In the genomic region with DNA sequence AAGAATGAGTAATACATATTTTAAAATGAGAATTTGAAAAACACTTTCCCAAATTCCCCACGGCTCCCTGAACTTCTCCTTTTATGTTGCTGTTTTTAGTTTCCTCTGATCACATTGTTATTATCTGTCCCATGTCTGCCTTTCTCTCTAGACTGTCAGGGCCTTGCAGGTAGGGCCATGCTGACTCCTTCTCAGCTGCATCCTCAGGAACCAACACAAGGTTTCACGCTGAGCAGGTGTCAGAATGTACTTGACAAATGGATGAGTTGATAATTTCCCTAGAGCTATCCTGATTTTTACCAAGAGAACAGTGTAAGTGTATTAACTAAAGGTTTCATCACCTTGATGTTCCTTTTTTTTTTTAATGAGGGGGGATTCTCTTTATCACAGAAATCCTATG, we compare ENCODE assay signal across 20 cellular contexts.
DNase-seq lines count a peak whose midpoint lies in the region; ATAC-seq, FAIRE-seq and TF ChIP-seq lines count a peak whose summit lies in the region.
"Had no signal": no experiment of that assay in that cellular context is flagged by ENCODE, and none has a peak within 500 bp of the region (broad histone marks: within the 10 kb centered on the region; RNA-seq: fewer than 3 reads in every experiment).

No MANE protein-coding gene starts in this region.

- ATAC-seq in activated T-helper 17 cell treated with anti-CD3 and anti-CD28 coated beads, Interleukin-2, amount 50 U/mL, for 72 hours (replicated peaks): no peak
- no peak for ATAC-seq in naive thymus-derived CD4-positive, alpha-beta T cell

- no peak overlapping the region for H3K4me3 ChIP-seq in naive thymus-derived CD4-positive, alpha-beta T cell (ENCODE audit: low read length)
- H3K4me3 ChIP-seq: lung, sigmoid colon, uterus had no signal

- no peaks in the 10 kb centered on the region for H3K27me3 Mint-ChIP-seq in T-helper 1 cell treated with Interleukin-12 subunit alpha and Interleukin-12 subunit beta and Interleukin-4 antibody, amounts not matched to agents 30 μg/mL and 1 μg/mL, for 36 hours (ENCODE audit: low read depth)
- no peaks in the 10 kb centered on the region for H3K27me3 Mint-ChIP-seq in activated T-helper 17 cell treated with anti-CD3 and anti-CD28 coated beads, Interleukin-2, amount 50 U/mL, for 72 hours
- H3K27me3 Mint-ChIP-seq in naive thymus-derived CD4-positive, alpha-beta T cell: no peaks in the 10 kb centered on the region
- H3K27me3 Mint-ChIP-seq in immature natural killer cell (ENCODE audit: low read depth in 3 of 3): peaks cover 8 to 15% (median 10%) of the 10 kb centered on the region in 3 donors
- H3K27me3 Mint-ChIP-seq: activated CD4-positive, alpha-beta T cell treated with anti-CD3 and anti-CD28 coated beads, Interleukin-2, amount 10 ng/mL, durations not matched to agents 7 days and 5 days had no signal

- peak overlapping the region; percentile 33 for H3K27ac Mint-ChIP-seq in T-helper 1 cell treated with Interleukin-12 subunit alpha and Interleukin-12 subunit beta and Interleukin-4 antibody, amounts not matched to agents 30 μg/mL and 1 μg/mL, for 36 hours
- no peak overlapping the region for H3K27ac Mint-ChIP-seq in activated T-helper 17 cell treated with anti-CD3 and anti-CD28 coated beads, Interleukin-2, amount 50 U/mL, for 72 hours
- H3K27ac Mint-ChIP-seq in naive thymus-derived CD4-positive, alpha-beta T cell: peak overlapping the region in 6 of 9 donors; percentile 10 to 69 (median 43)
- peak overlapping the region in 3 of 6 donors; percentile 3 to 41 (median 38) for H3K27ac Mint-ChIP-seq in immature natural killer cell
- H3K27ac Mint-ChIP-seq: activated CD4-positive, alpha-beta T cell treated with anti-CD3 and anti-CD28 coated beads, Interleukin-2, amount 10 ng/mL, durations not matched to agents 7 days and 5 days; activated T-helper 2 cell treated with anti-CD3 and anti-CD28 coated beads, Interferon-gamma antibody, Interleukin-2, Interleukin-4, amounts not matched to agents 10 μg/mL and 5 μg/mL and 100 μg/mL, durations not matched to agents 14 hours and 24 hours and 36 hours had no signal

- H3K27me3 ChIP-seq in naive thymus-derived CD4-positive, alpha-beta T cell (ENCODE audit: control insufficient read depth in 2 of 2, insufficient read depth in 2 of 2, low read length in 2 of 2): no peaks in the 10 kb centered on the region
- H3K27me3 ChIP-seq: brain microvascular endothelial cell, neutrophil, sigmoid colon, uterus had no signal

- TF ChIP-seq POLR2A in GM12891 (IDR thresholded peaks at IDR 0.05; ENCODE audit: low read depth, low read length): no peak

- peaks cover 16% of the 10 kb centered on the region for H3K36me3 Mint-ChIP-seq in T-helper 1 cell treated with Interleukin-12 subunit alpha and Interleukin-12 subunit beta and Interleukin-4 antibody, amounts not matched to agents 30 μg/mL and 1 μg/mL, for 36 hours (ENCODE audit: low read depth)
- H3K36me3 Mint-ChIP-seq in activated T-helper 17 cell treated with anti-CD3 and anti-CD28 coated beads, Interleukin-2, amount 50 U/mL, for 72 hours (ENCODE audit: low read depth): peaks cover 5% of the 10 kb centered on the region
- peaks cover 0 to 12% (median 6%) of the 10 kb centered on the region in 5 donors for H3K36me3 Mint-ChIP-seq in naive thymus-derived CD4-positive, alpha-beta T cell
- H3K36me3 Mint-ChIP-seq in immature natural killer cell: peaks cover 0 to 9% (median 8%) of the 10 kb centered on the region in 3 donors

- no peaks in the 10 kb centered on the region for H3K9me3 Mint-ChIP-seq in T-helper 1 cell treated with Interleukin-12 subunit alpha and Interleukin-12 subunit beta and Interleukin-4 antibody, amounts not matched to agents 30 μg/mL and 1 μg/mL, for 36 hours
- H3K9me3 Mint-ChIP-seq in activated T-helper 17 cell treated with anti-CD3 and anti-CD28 coated beads, Interleukin-2, amount 50 U/mL, for 72 hours: no peaks in the 10 kb centered on the region
- H3K9me3 Mint-ChIP-seq in naive thymus-derived CD4-positive, alpha-beta T cell: peaks cover 0 to 2% (median 0%) of the 10 kb centered on the region in 11 donors
- H3K9me3 Mint-ChIP-seq in immature natural killer cell: no peaks in the 10 kb centered on the region
- H3K9me3 Mint-ChIP-seq: activated CD4-positive, alpha-beta T cell treated with anti-CD3 and anti-CD28 coated beads, Interleukin-2, amount 10 ng/mL, durations not matched to agents 7 days and 5 days; activated T-helper 2 cell treated with anti-CD3 and anti-CD28 coated beads, Interferon-gamma antibody, Interleukin-2, Interleukin-4, amounts not matched to agents 10 μg/mL and 5 μg/mL and 100 μg/mL, durations not matched to agents 14 hours and 24 hours and 36 hours had no signal

- H3K4me1 Mint-ChIP-seq in T-helper 1 cell treated with Interleukin-12 subunit alpha and Interleukin-12 subunit beta and Interleukin-4 antibody, amounts not matched to agents 30 μg/mL and 1 μg/mL, for 36 hours (ENCODE audit: low read depth): peaks cover 34% of the 10 kb centered on the region
- peaks cover 28% of the 10 kb centered on the region for H3K4me1 Mint-ChIP-seq in activated T-helper 17 cell treated with anti-CD3 and anti-CD28 coated beads, Interleukin-2, amount 50 U/mL, for 72 hours
- H3K4me1 Mint-ChIP-seq in naive thymus-derived CD4-positive, alpha-beta T cell: peaks cover 30 to 67% (median 56%) of the 10 kb centered on the region in 7 donors
- peaks cover 30 to 52% of the 10 kb centered on the region in 2 donors for H3K4me1 Mint-ChIP-seq in immature natural killer cell

- FAIRE-seq in GM12891 (lab: Jason Lieb, UNC): peak; percentile 76
- FAIRE-seq: D721Med had no signal

- DNase-seq in T-helper 1 cell (no peak), GM12891 (ENCODE audit: insufficient read length, low spot score) (no peak), immature natural killer cell (no peak), NCI-H2196 (lab: John Stamatoyannopoulos, UW; ENCODE audit: unreplicated experiment) (no peak)
- DNase-seq in naive thymus-derived CD4-positive, alpha-beta T cell: no peak
- DNase-seq in NK-92 treated with Interleukin-12 subunit alpha and Interleukin-12 subunit beta, amount 100 ng/mL, for 24 hours (lab: John Stamatoyannopoulos, UW): no peak
- DNase-seq: activated CD4-positive, alpha-beta T cell treated with anti-CD3 and anti-CD28 coated beads, Interleukin-2, amount 10 ng/mL, durations not matched to agents 7 days and 5 days; brain microvascular endothelial cell; NCI-H187 treated with DMSO at 0.1 percent for 48 hours; NCI-H748 treated with DMSO at 0.1 percent for 48 hours; Right ventricle myocardium superior; sigmoid colon; stimulated activated CD4-positive, alpha-beta T cell treated with anti-CD3 and anti-CD28 coated beads, Interleukin-4, amount 100 ng/mL, for 1 hour; uterus had no signal

- CTCF ChIA-PET in naive thymus-derived CD4-positive, alpha-beta T cell (lab: Charles Lee): interaction anchor here (0.6 to 4.2 kb wide), 5 partner anchors 10 to 534 kb away, joined by 3 to 47 read pairs (median 5); no protein-coding TSS in a partner anchor

- H3K9me3 ChIP-seq in naive thymus-derived CD4-positive, alpha-beta T cell (ENCODE audit: control insufficient read depth in 2 of 3, low read length in 3 of 3): no peaks in the 10 kb centered on the region
- H3K9me3 ChIP-seq: neutrophil, sigmoid colon, uterus had no signal

- intact Hi-C loops in naive thymus-derived CD4-positive, alpha-beta T cell (cut with micrococcal nuclease): no loop called here

- no peak overlapping the region for H3K27ac ChIP-seq in naive thymus-derived CD4-positive, alpha-beta T cell (ENCODE audit: low read depth, low read length)
- H3K27ac ChIP-seq: brain microvascular endothelial cell, neutrophil had no signal

- POLR2A ChIA-PET in naive thymus-derived CD4-positive, alpha-beta T cell (lab: Charles Lee): interaction anchor here (0.7 to 3.0 kb wide), 3 partner anchors 9 to 115 kb away, joined by 3 to 11 read pairs (median 3); no protein-coding TSS in a partner anchor

- peaks cover 0 to 14% (median 0%) of the 10 kb centered on the region in 3 experiments for H3K36me3 ChIP-seq in naive thymus-derived CD4-positive, alpha-beta T cell (ENCODE audit: control insufficient read depth in 2 of 3, insufficient read depth in 3 of 3, low read length in 3 of 3)
- H3K36me3 ChIP-seq: uterus had no signal

- H3K4me3 Mint-ChIP-seq in T-helper 1 cell treated with Interleukin-12 subunit alpha and Interleukin-12 subunit beta and Interleukin-4 antibody, amounts not matched to agents 30 μg/mL and 1 μg/mL, for 36 hours: peak overlapping the region; percentile 19
- peak overlapping the region; percentile 11 for H3K4me3 Mint-ChIP-seq in activated T-helper 17 cell treated with anti-CD3 and anti-CD28 coated beads, Interleukin-2, amount 50 U/mL, for 72 hours
- peak overlapping the region; percentile 8 to 56 (median 38) for H3K4me3 Mint-ChIP-seq in naive thymus-derived CD4-positive, alpha-beta T cell
- peak overlapping the region in 2 of 5 donors; percentile 18 to 24 for H3K4me3 Mint-ChIP-seq in immature natural killer cell

- H3K4me1 ChIP-seq in naive thymus-derived CD4-positive, alpha-beta T cell (ENCODE audit: control insufficient read depth in 2 of 2, insufficient read depth in 2 of 2, low read length in 2 of 2): peaks cover 12 to 14% of the 10 kb centered on the region in 2 donors
- H3K4me1 ChIP-seq: uterus had no signal

TF ChIP-seq in GM12891, 5 proteins besides CTCF, POLR2A, EP300 and RAD21:
- TF ChIP-seq POLR2AphosphoS5 (IDR thresholded peaks at IDR 0.05; ENCODE audit: low read depth, low read length) (no peak), SPI1 (IDR thresholded peaks at IDR 0.05; ENCODE audit: low read depth, low read length) (no peak), PAX5 (IDR thresholded peaks at IDR 0.05; ENCODE audit: insufficient read depth, low read length, severe bottlenecking) (no peak), POU2F2 (IDR thresholded peaks at IDR 0.05; ENCODE audit: low read depth, low read length) (no peak), TAF1 (IDR thresholded peaks at IDR 0.05; ENCODE audit: low read depth, low read length) (no peak)
TF ChIP-seq in GM12891: peak in this region for 0.
